8 cellular contexts compared by ENCODE assay signal in genomic region chr18:5237083-5237722, GRCh38. TPM values are rescaled to one million over a fixed set of nuclear protein-coding genes. Genes with fewer than 3 reads are reported as not detected.
A peak's percentile ranks its signal among the peaks of the same experiment; 100 is the strongest.
DNase-seq lines count a peak whose midpoint lies in the region; ATAC-seq and TF ChIP-seq lines count a peak whose summit lies in the region.

No MANE protein-coding gene starts in this region.

- CTCF ChIA-PET in AG04449 (lab: Yijun Ruan, JAX): interaction anchor here (1.0 to 1.6 kb wide), 2 partner anchors 12 to 59 kb away, joined by 3 to 10 read pairs; no protein-coding TSS in a partner anchor

- peak overlapping the region; percentile 97 to 99 for H3K27ac ChIP-seq in breast epithelium
- H3K27ac ChIP-seq in layer of hippocampus (ENCODE audit: low read depth, low read length): peak overlapping the region; percentile 98
- peak overlapping the region; percentile 94 for H3K27ac ChIP-seq in substantia nigra (ENCODE audit: low read depth, low read length, poor library complexity, severe bottlenecking)

- TF ChIP-seq CTCF in AG04449 (IDR thresholded peaks at IDR 0.05; ENCODE audit: insufficient read depth, low read length, missing control alignments) (no peak), GM13976 (IDR thresholded peaks at IDR 0.05; ENCODE audit: borderline replicate concordance, control extremely low read depth, extremely low read depth, insufficient read depth, missing control alignments) (no peak), breast epithelium (IDR thresholded peaks at IDR 0.05) (no peak)

- H3K4me1 ChIP-seq in breast epithelium: peaks cover 0 to 3% of the 10 kb centered on the region in 2 donors

- intact Hi-C loops in breast epithelium (cut with DNase I; ENCODE audit: low total_unique reads): no loop called here

- H3K4me3 ChIP-seq in AG04449 (ENCODE audit: low read depth, low read length) (peak overlapping the region; percentile 88), breast epithelium (peak overlapping the region; percentile 60 to 84 (median 79))

- no peaks in the 10 kb centered on the region for H3K9me3 ChIP-seq in breast epithelium

- peak; percentile 27 for ATAC-seq in HG02938 (IDR thresholded peaks at IDR 0.05; ENCODE audit: unreplicated experiment)

- in situ Hi-C loops in GM13976 (cut with MboI; ENCODE audit: low sequenced_read_pairs, unreplicated experiment): no loop called here

- no peaks in the 10 kb centered on the region for H3K36me3 ChIP-seq in breast epithelium

- DNase-seq in AG04449 (ENCODE audit: low read depth, low spot score) (no peak), GM13976 (ENCODE audit: low spot score) (peak; percentile 9), NCI-H69 (lab: John Stamatoyannopoulos, UW) (peak; percentile 91), breast epithelium (ENCODE audit: low spot score in 2 of 2) (peak in 1 of 2 donors; percentile 52), substantia nigra (lab: John Stamatoyannopoulos, UW) (peak in 25 of 49 donors; percentile 14 to 85 (median 47))
- no peak for DNase-seq in stimulated activated CD4-positive, alpha-beta T cell treated with anti-CD3 and anti-CD28 coated beads, Interleukin-4, amount 100 ng/mL, for 1 hour

- no peak for TF ChIP-seq POLR2A in breast epithelium (IDR thresholded peaks at IDR 0.05)

- H3K27me3 ChIP-seq in breast epithelium (no peaks in the 10 kb centered on the region), layer of hippocampus (ENCODE audit: control insufficient read depth, insufficient read depth, low read length) (no peaks in the 10 kb centered on the region)

- POLR2A ChIA-PET in AG04449 (lab: Yijun Ruan, JAX): interaction anchor here (0.6 to 2.2 kb wide), 3 partner anchors 11 to 1231 kb away, joined by 3 to 31 read pairs (median 3); partner anchors contain the start of gene ZBTB14

RNA-seq across cellular contexts. Expression of gene AKAIN1, which starts 40.1 kb away (rescaled TPM):
- not detected for total RNA-seq in breast epithelium

RNA-seq across cellular contexts. Expression of gene ZBTB14, which starts 58.3 kb away (rescaled TPM):
- total RNA-seq in breast epithelium: 10 to 100 TPM in 2 of 3 donors, 1 to 10 TPM in 1; 9.2 to 15.2 (median 14.9) TPM

Comparison
In these comparisons a context has a peak if more than half of its experiments do, and no peak if none do; other contexts are left out.
1. DNase-seq: peak in GM13976 (single experiment), NCI-H69 (single experiment) and substantia nigra (25 of 49); none in AG04449 (single experiment) and stimulated activated CD4-positive, alpha-beta T cell treated with anti-CD3 and anti-CD28 coated beads, Interleukin-4, amount 100 ng/mL, for 1 hour (single experiment).
2. Peak in every context shown above with its lines, with median percentiles within 50 percentile points of each other: H3K27ac ChIP-seq.